ENCODE assay signal across 1 cellular context in genomic region chr13:113825851-113826250, GRCh38.
TF ChIP-seq lines count a peak whose summit lies in the region.

No MANE protein-coding gene starts in this region.

TF ChIP-seq in GM23338, 12 proteins besides CTCF, POLR2A, EP300 and RAD21 (continued from another document):
- no peak for TF ChIP-seq ETS1 (IDR thresholded peaks at IDR 0.05)
- TF ChIP-seq ZNF331 (CRISPR knock-in tag; IDR thresholded peaks at IDR 0.05; ENCODE audit: low read depth) = no peak
- no peak for TF ChIP-seq ZNF114 (CRISPR knock-in tag; IDR thresholded peaks at IDR 0.05)
- no peak for TF ChIP-seq ZNF462 (CRISPR knock-in tag; IDR thresholded peaks at IDR 0.05)
- TF ChIP-seq EZH2phosphoT487 (IDR thresholded peaks at IDR 0.05; ENCODE audit: unreplicated experiment) = no peak
- no peak for TF ChIP-seq STAT1 (IDR thresholded peaks at IDR 0.05; ENCODE audit: unreplicated experiment)
- no peak for TF ChIP-seq JUNB (IDR thresholded peaks at IDR 0.05; ENCODE audit: unreplicated experiment)
- TF ChIP-seq EZH2 (IDR thresholded peaks at IDR 0.05; ENCODE audit: low read depth, unreplicated experiment) = no peak
